Comparison of ENCODE assay signal across 1 cellular context in the genomic region with DNA sequence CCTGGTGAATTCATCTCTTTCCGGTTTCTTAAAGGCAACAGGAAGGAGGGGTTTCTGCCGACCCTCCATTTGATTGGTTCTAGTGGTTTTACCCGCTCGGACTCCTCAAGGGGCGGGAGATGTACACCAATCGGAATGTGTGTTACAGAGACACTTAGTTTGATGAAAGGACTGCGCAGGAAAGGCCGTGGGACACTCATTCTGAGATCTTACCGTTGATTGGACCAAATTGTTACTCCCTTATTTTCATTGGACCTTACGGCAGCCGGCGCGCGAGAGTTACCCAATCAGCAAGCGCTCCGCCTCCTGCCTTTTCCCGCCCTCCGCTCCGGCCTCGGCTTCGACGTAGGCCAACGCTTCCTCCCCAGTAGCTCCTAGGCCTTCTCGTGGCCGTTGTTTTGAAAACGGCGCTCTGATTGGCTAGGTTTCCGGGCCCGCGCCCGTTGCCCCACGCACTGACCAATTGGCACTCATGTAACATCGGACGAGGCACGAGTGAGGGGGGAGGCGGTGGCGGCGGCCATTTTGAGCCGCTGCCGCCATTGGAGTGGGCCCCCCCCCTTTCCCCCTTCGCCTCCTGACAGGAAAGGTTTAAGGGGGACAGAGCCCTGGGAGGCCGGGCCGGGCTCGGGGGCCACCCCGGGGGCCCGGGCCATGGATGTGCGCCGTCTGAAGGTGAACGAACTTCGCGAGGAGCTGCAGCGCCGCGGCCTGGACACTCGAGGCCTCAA.
TF ChIP-seq lines count a peak whose summit lies in the region.

A gene (plus strand): TSS at position 523 of the 731 bp plus-strand sequence. CDS start 132 bp downstream, at position 655.

TF ChIP-seq in SK-N-SH, 30 proteins besides CTCF, POLR2A, EP300 and RAD21 (continued from another document):
- TF ChIP-seq, protein P1, sequence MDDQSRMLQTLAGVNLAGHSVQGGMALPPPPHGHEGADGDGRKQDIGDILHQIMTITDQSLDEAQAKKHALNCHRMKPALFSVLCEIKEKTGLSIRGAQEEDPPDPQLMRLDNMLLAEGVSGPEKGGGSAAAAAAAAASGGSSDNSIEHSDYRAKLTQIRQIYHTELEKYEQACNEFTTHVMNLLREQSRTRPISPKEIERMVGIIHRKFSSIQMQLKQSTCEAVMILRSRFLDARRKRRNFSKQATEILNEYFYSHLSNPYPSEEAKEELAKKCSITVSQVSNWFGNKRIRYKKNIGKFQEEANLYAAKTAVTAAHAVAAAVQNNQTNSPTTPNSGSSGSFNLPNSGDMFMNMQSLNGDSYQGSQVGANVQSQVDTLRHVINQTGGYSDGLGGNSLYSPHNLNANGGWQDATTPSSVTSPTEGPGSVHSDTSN (IDR thresholded peaks at IDR 0.05) = peak; percentile 63; the same call in 1 of the 2 replicates
- TF ChIP-seq JUND (IDR thresholded peaks at IDR 0.05) (no peak; the same call in 1 of the 2 replicates), FOXJ3 (CRISPR knock-in tag; IDR thresholded peaks at IDR 0.05) (no peak), SIN3A (IDR thresholded peaks at IDR 0.05; ENCODE audit: borderline replicate concordance, low read depth, low read length) (peak; percentile 48; the same call in 1 of the 2 replicates), RXRA (IDR thresholded peaks at IDR 0.05; ENCODE audit: borderline replicate concordance, low read depth) (no peak), TCF12 (IDR thresholded peaks at IDR 0.05) (no peak), NRF1 (IDR thresholded peaks at IDR 0.05; ENCODE audit: low read depth, low read length) (peak; percentile 71), RCOR1 (IDR thresholded peaks at IDR 0.05; ENCODE audit: low read length) (no peak), FOSL2 (IDR thresholded peaks at IDR 0.05; ENCODE audit: borderline replicate concordance, low read depth) (no peak), GABPA (IDR thresholded peaks at IDR 0.05; ENCODE audit: low read depth) (peak; percentile 76), EZH2phosphoT487 (IDR thresholded peaks at IDR 0.05; ENCODE audit: borderline replicate concordance, low read depth) (no peak), GATA2 (CRISPR knock-in tag; IDR thresholded peaks at IDR 0.05) (no peak)
- TF ChIP-seq, protein P2, sequence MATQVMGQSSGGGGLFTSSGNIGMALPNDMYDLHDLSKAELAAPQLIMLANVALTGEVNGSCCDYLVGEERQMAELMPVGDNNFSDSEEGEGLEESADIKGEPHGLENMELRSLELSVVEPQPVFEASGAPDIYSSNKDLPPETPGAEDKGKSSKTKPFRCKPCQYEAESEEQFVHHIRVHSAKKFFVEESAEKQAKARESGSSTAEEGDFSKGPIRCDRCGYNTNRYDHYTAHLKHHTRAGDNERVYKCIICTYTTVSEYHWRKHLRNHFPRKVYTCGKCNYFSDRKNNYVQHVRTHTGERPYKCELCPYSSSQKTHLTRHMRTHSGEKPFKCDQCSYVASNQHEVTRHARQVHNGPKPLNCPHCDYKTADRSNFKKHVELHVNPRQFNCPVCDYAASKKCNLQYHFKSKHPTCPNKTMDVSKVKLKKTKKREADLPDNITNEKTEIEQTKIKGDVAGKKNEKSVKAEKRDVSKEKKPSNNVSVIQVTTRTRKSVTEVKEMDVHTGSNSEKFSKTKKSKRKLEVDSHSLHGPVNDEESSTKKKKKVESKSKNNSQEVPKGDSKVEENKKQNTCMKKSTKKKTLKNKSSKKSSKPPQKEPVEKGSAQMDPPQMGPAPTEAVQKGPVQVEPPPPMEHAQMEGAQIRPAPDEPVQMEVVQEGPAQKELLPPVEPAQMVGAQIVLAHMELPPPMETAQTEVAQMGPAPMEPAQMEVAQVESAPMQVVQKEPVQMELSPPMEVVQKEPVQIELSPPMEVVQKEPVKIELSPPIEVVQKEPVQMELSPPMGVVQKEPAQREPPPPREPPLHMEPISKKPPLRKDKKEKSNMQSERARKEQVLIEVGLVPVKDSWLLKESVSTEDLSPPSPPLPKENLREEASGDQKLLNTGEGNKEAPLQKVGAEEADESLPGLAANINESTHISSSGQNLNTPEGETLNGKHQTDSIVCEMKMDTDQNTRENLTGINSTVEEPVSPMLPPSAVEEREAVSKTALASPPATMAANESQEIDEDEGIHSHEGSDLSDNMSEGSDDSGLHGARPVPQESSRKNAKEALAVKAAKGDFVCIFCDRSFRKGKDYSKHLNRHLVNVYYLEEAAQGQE (IDR thresholded peaks at IDR 0.05; ENCODE audit: low read depth, low read length) = 0 out of 2 replicates have a peak, but pooled peaks have one; percentile 40
- TF ChIP-seq, protein P3, sequence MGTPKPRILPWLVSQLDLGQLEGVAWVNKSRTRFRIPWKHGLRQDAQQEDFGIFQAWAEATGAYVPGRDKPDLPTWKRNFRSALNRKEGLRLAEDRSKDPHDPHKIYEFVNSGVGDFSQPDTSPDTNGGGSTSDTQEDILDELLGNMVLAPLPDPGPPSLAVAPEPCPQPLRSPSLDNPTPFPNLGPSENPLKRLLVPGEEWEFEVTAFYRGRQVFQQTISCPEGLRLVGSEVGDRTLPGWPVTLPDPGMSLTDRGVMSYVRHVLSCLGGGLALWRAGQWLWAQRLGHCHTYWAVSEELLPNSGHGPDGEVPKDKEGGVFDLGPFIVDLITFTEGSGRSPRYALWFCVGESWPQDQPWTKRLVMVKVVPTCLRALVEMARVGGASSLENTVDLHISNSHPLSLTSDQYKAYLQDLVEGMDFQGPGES (IDR thresholded peaks at IDR 0.05; ENCODE audit: low read depth, low read length) = peak; percentile 77
